10 cellular contexts compared by ENCODE assay signal in genomic region chr7:8564296-8564695, GRCh38.
"Had no signal": no experiment of that assay in that cellular context is flagged by ENCODE, and none has a peak within 500 bp of the region (broad histone marks: within the 10 kb centered on the region; RNA-seq: fewer than 3 reads in every experiment).

No MANE protein-coding gene starts in this region.

- ATAC-seq: activated CD4-positive, alpha-beta T cell treated with anti-CD3 and anti-CD28 coated beads for 36 hours; stimulated activated naive B cell treated with anti-CD40 and anti-IgM and Interleukin-4, amounts not matched to agents 10 μg/mL and 1 μg/mL and 100 μg/mL, for 72 hours; WTC11 had no signal

- DNase-seq: activated CD4-positive, alpha-beta T cell treated with anti-CD3 and anti-CD28 coated beads for 36 hours; activated CD4-positive, alpha-beta T cell treated with anti-CD3 and anti-CD28 coated beads, Interleukin-2, amount 50 U/mL, for 48 hours; activated gamma-delta T cell; cortex of kidney; head of caudate nucleus; left ventricle myocardium inferior; nephron progenitor cell; stimulated activated naive B cell treated with anti-CD40 and anti-IgM and Interleukin-4, amounts not matched to agents 10 μg/mL and 1 μg/mL and 100 μg/mL, for 72 hours; upper lobe of left lung had no signal
